Comparison of ENCODE assay signal across 1 cellular context in genomic region chr3:25677121-25677520, GRCh38.
TF ChIP-seq lines count a peak whose summit lies in the region.

No MANE protein-coding gene starts in this region.

TF ChIP-seq in HepG2, 621 proteins besides CTCF, POLR2A, EP300 and RAD21 (continued from another document):
- TF ChIP-seq ARID5B (CRISPR knock-in tag; IDR thresholded peaks at IDR 0.05), result 0 out of 2 replicates have a peak, but pooled peaks have one; percentile 17
- no peak for TF ChIP-seq PAXIP1 (CRISPR knock-in tag; conservative IDR thresholded peaks at IDR 0.05)
- no peak for TF ChIP-seq BHLHE40 (IDR thresholded peaks at IDR 0.05; ENCODE audit: low read length)
- no peak for TF ChIP-seq NAIF1 (CRISPR knock-in tag; IDR thresholded peaks at IDR 0.05; ENCODE audit: borderline replicate concordance)
- no peak; the same call in 1 of the 2 replicates for TF ChIP-seq SALL1 (CRISPR knock-in tag; IDR thresholded peaks at IDR 0.05)
- no peak for TF ChIP-seq ZNF503 (CRISPR knock-in tag; IDR thresholded peaks at IDR 0.05)
- TF ChIP-seq HIC2 (CRISPR knock-in tag; IDR thresholded peaks at IDR 0.05; ENCODE audit: low read depth), result no peak
- TF ChIP-seq ADNP (CRISPR knock-in tag; IDR thresholded peaks at IDR 0.05), result no peak
- TF ChIP-seq SMARCC2 (IDR thresholded peaks at IDR 0.05), result no peak
- TF ChIP-seq SAP130 (CRISPR knock-in tag; IDR thresholded peaks at IDR 0.05; ENCODE audit: low read depth), result 0 out of 2 replicates have a peak, but pooled peaks have one; percentile 17
- TF ChIP-seq YEATS2 (CRISPR knock-in tag; IDR thresholded peaks at IDR 0.05; ENCODE audit: borderline replicate concordance), result no peak
- TF ChIP-seq ZNF138 (CRISPR knock-in tag; IDR thresholded peaks at IDR 0.05; ENCODE audit: low read depth), result no peak
- TF ChIP-seq SATB2 (CRISPR knock-in tag; IDR thresholded peaks at IDR 0.05), result no peak
- TF ChIP-seq ZBTB46 (CRISPR knock-in tag; IDR thresholded peaks at IDR 0.05; ENCODE audit: borderline replicate concordance), result no peak
- no peak for TF ChIP-seq ZFX (CRISPR knock-in tag; IDR thresholded peaks at IDR 0.05; ENCODE audit: low read depth)
- TF ChIP-seq FOXO4 (CRISPR knock-in tag; conservative IDR thresholded peaks at IDR 0.05), result no peak
- no peak for TF ChIP-seq DNMT1 (CRISPR knock-in tag; IDR thresholded peaks at IDR 0.05)
- no peak for TF ChIP-seq ZNF777 (CRISPR knock-in tag; IDR thresholded peaks at IDR 0.05)
- no peak for TF ChIP-seq SOX6 (IDR thresholded peaks at IDR 0.05)
- peak; percentile 39; the same call in 1 of the 2 replicates for TF ChIP-seq SOX6 (CRISPR knock-in tag; IDR thresholded peaks at IDR 0.05)
- TF ChIP-seq ZNF205 (CRISPR knock-in tag; IDR thresholded peaks at IDR 0.05), result no peak
- no peak for TF ChIP-seq ZNF224 (CRISPR knock-in tag; IDR thresholded peaks at IDR 0.05)
- no peak for TF ChIP-seq NFKB2 (CRISPR knock-in tag; IDR thresholded peaks at IDR 0.05; ENCODE audit: borderline replicate concordance)
- no peak for TF ChIP-seq TSC22D2 (CRISPR knock-in tag; IDR thresholded peaks at IDR 0.05; ENCODE audit: borderline replicate concordance)
